In genomic region chr14:21437063-21437901, GRCh38 we compare ENCODE assay signal across 8 cellular contexts. TPM values are rescaled to one million over a fixed set of nuclear protein-coding genes. Genes with fewer than 3 reads are reported as not detected.
DNase-seq lines count a peak whose midpoint lies in the region; ATAC-seq and TF ChIP-seq lines count a peak whose summit lies in the region.

No MANE protein-coding gene starts in this region.

- ATAC-seq in GM18508 (IDR thresholded peaks at IDR 0.05; ENCODE audit: insufficient read depth, unreplicated experiment) (peak; percentile 95), HG02981 (IDR thresholded peaks at IDR 0.05; ENCODE audit: unreplicated experiment) (peak; percentile 99), aorta (ENCODE audit: low FRiP score) (peak; percentile 100)

- intact Hi-C loops in aorta (cut with DNase I) = loop anchor here (1.0 kb wide), 2 partner anchors 19 to 53 kb away; partner anchors contain the start of genes CHD8 (in 2 of the 2) and SUPT16H (in 1 of the 2)

- peak; percentile 97 for DNase-seq in NCI-H2029 (lab: John Stamatoyannopoulos, UW)
- peak; percentile 100 for DNase-seq in T-helper 9 cell
- DNase-seq in astrocyte of the cerebellum (ENCODE audit: low read depth) = peak; percentile 98
- peak; percentile 95 for DNase-seq in hepatic stellate cell (ENCODE audit: low spot score)
- DNase-seq in aorta = peak; percentile 99 to 100

- peak overlapping the region; percentile 69 for H3K9ac ChIP-seq in rectal smooth muscle tissue (ENCODE audit: low read length)

- H3K4me1 ChIP-seq in rectal smooth muscle tissue (ENCODE audit: control insufficient read depth, insufficient read depth, low read length) = peaks cover 3% of the 10 kb centered on the region
- no peaks in the 10 kb centered on the region for H3K4me1 ChIP-seq in aorta (ENCODE audit: control insufficient read depth in 1 of 2, insufficient read depth in 2 of 2, low read length in 2 of 2)

- in situ Hi-C loops in astrocyte of the cerebellum (cut with HindIII; ENCODE audit: low sequenced_read_pairs) = no loop called here

- H3K4me3 ChIP-seq in astrocyte of the cerebellum (ENCODE audit: low read depth, low read length) (peak overlapping the region; percentile 82), rectal smooth muscle tissue (ENCODE audit: low read length) (peak overlapping the region; percentile 96), aorta (ENCODE audit: low read length in 2 of 2) (peak overlapping the region; percentile 86 to 87)

- H3K36me3 ChIP-seq in rectal smooth muscle tissue (ENCODE audit: control insufficient read depth, insufficient read depth, low read length) (no peaks in the 10 kb centered on the region), aorta (ENCODE audit: control insufficient read depth in 1 of 2, insufficient read depth in 2 of 2, low read length in 1 of 2) (no peaks in the 10 kb centered on the region)

- peak overlapping the region; percentile 94 for H3K27ac ChIP-seq in rectal smooth muscle tissue (ENCODE audit: low read depth, low read length)
- H3K27ac ChIP-seq in aorta (ENCODE audit: low read depth in 1 of 2, low read length in 2 of 2) = peak overlapping the region; percentile 7 to 81

- H3K9me3 ChIP-seq in aorta (ENCODE audit: control insufficient read depth, low read length) = no peaks in the 10 kb centered on the region

- TF ChIP-seq CTCF in astrocyte of the cerebellum (IDR thresholded peaks at IDR 0.05; ENCODE audit: low read depth, low read length, missing control alignments) = no peak

- WGBS in aorta, 2 donors = 3% methylated on average over 26 to 33 of the region's 33 CpGs

- H3K27me3 ChIP-seq in rectal smooth muscle tissue (ENCODE audit: control insufficient read depth, insufficient read depth, low read length) (no peaks in the 10 kb centered on the region), aorta (ENCODE audit: control insufficient read depth in 1 of 2, insufficient read depth in 2 of 2, low read length in 1 of 2) (no peaks in the 10 kb centered on the region)

RNA-seq across cellular contexts. Expression of gene CHD8, which starts 18.6 kb away (rescaled TPM):
- 10 to 100 TPM; 66.0 to 73.3 TPM for total RNA-seq in aorta
- polyA plus RNA-seq in aorta = 10 to 100 TPM; 10.4 to 28.5 TPM

RNA-seq across cellular contexts. Expression of gene RAB2B, which starts 39.5 kb away (rescaled TPM):
- total RNA-seq in aorta = 10 to 100 TPM; 30.5 to 31.6 TPM
- 10 to 100 TPM in 1 of 2 donors, 1 to 10 TPM in 1; 8.6 to 21.7 TPM for polyA plus RNA-seq in aorta

RNA-seq across cellular contexts. Expression of gene TOX4, which starts 39.7 kb away (rescaled TPM):
- 10 to 100 TPM; 67.8 to 75.7 TPM for total RNA-seq in aorta
- 10 to 100 TPM; 19.0 to 41.8 TPM for polyA plus RNA-seq in aorta

RNA-seq across cellular contexts. Expression of gene SUPT16H, which starts 53.5 kb away (rescaled TPM):
- 10 to 100 TPM; 47.2 to 50.5 TPM for total RNA-seq in aorta
- polyA plus RNA-seq in aorta = 10 to 100 TPM; 36.8 to 40.6 TPM

Comparison
In these comparisons a context has a peak if more than half of its experiments do, and no peak if none do; other contexts are left out.
1. Peak in every context shown above with its lines: DNase-seq, ATAC-seq, H3K4me3 ChIP-seq and H3K27ac ChIP-seq.